28 cellular contexts compared by ENCODE assay signal in the genomic region with DNA sequence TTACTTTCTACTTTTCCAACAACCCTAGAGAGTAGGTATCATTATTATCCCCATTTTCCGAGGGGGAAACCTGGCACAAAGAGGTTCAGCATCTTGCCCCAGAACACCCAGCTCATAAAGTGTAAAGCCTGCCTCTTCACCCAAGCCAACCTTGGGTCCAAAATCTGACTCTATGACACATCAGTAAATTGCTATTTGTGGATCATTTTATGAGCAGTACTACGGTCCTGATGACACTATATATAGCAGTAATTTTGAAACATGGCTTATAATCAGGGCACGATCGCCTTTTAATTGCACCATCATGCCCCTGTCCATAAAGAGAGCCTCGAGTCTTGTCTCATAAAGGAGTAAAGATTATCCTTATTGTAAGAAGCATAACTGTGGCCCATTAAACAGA. TPM values are rescaled to one million over a fixed set of nuclear protein-coding genes. Genes with fewer than 3 reads are reported as not detected.
"Had no signal": no experiment of that assay in that cellular context is flagged by ENCODE, and none has a peak within 500 bp of the region (broad histone marks: within the 10 kb centered on the region; RNA-seq: fewer than 3 reads in every experiment).

No MANE protein-coding gene starts in this region.

- H3K36me3 ChIP-seq: left ventricle myocardium inferior, neutrophil, spleen, stomach, thyroid gland, upper lobe of right lung had no signal

- H3K27ac ChIP-seq: left ventricle myocardium inferior, neutrophil, parathyroid adenoma, spleen, stomach, testis, thyroid gland, upper lobe of right lung had no signal

- H3K9me3 Mint-ChIP-seq: nephron, neural crest cell had no signal

- H3K36me3 Mint-ChIP-seq: naive thymus-derived CD8-positive, alpha-beta T cell; stimulated activated naive B cell treated with anti-CD40 and anti-IgM and Interleukin-4, amounts not matched to agents 10 μg/mL and 1 μg/mL and 100 μg/mL, for 72 hours had no signal

- H3K9me3 ChIP-seq: left ventricle myocardium inferior, neutrophil, spleen, stomach, testis, thyroid gland, upper lobe of right lung had no signal

- H3K27ac Mint-ChIP-seq: naive thymus-derived CD8-positive, alpha-beta T cell; nephron; stimulated activated naive B cell treated with anti-CD40 and anti-IgM and Interleukin-4, amounts not matched to agents 10 μg/mL and 1 μg/mL and 100 μg/mL, for 72 hours had no signal

- DNase-seq: head of caudate nucleus; hippocampal formation; kidney; left ventricle myocardium inferior; midbrain; naive thymus-derived CD8-positive, alpha-beta T cell; occipital lobe; retina; right cardiac atrium; small intestine; spleen; stimulated activated CD4-positive, alpha-beta T cell treated with anti-CD3 and anti-CD28 coated beads, Interleukin-2, amount 100 ng/mL, for 48 hours; stimulated activated CD4-positive, alpha-beta T cell treated with anti-CD3 and anti-CD28 coated beads, Interleukin-4, amount 100 ng/mL, for 4 hours; stimulated activated CD8-positive, alpha-beta memory T cell treated with anti-CD3 and anti-CD28 coated beads, Interleukin-4, amount 100 ng/mL, for 48 hours; stimulated activated naive B cell treated with anti-CD40 and anti-IgM and Interleukin-4, amounts not matched to agents 10 μg/mL and 1 μg/mL and 100 μg/mL, for 72 hours; stimulated activated naive CD8-positive, alpha-beta T cell treated with anti-CD3 and anti-CD28 coated beads, Interleukin-15, Interleukin-2, amounts not matched to agents 100 U/mL and 50 U/mL, for 24 hours; stomach; testis; thyroid gland; trophoblast cell; upper lobe of right lung had no signal

- H3K4me3 ChIP-seq: left ventricle myocardium inferior, lung, spleen, stomach, testis, thyroid gland, upper lobe of right lung had no signal

- H3K4me1 ChIP-seq: parathyroid adenoma, testis, upper lobe of right lung had no signal

- ATAC-seq: naive thymus-derived CD8-positive, alpha-beta T cell; right cardiac atrium; sciatic nerve; stimulated activated naive B cell treated with anti-CD40 and anti-IgM and Interleukin-4, amounts not matched to agents 10 μg/mL and 1 μg/mL and 100 μg/mL, for 72 hours; stimulated activated naive CD8-positive, alpha-beta T cell treated with anti-CD3 and anti-CD28 coated beads, Interleukin-15, Interleukin-2, amounts not matched to agents 100 U/mL and 50 U/mL, for 24 hours; upper lobe of right lung had no signal

- H2AFZ ChIP-seq: parathyroid adenoma had no signal

- H3K9ac ChIP-seq: parathyroid adenoma had no signal

- H3K4me3 Mint-ChIP-seq: naive thymus-derived CD8-positive, alpha-beta T cell; nephron; neural crest cell; stimulated activated naive B cell treated with anti-CD40 and anti-IgM and Interleukin-4, amounts not matched to agents 10 μg/mL and 1 μg/mL and 100 μg/mL, for 72 hours had no signal

- H3K4me1 Mint-ChIP-seq: naive thymus-derived CD8-positive, alpha-beta T cell; neural crest cell; stimulated activated naive B cell treated with anti-CD40 and anti-IgM and Interleukin-4, amounts not matched to agents 10 μg/mL and 1 μg/mL and 100 μg/mL, for 72 hours had no signal

- FAIRE-seq: kidney, small intestine, urothelium cell line had no signal

- H3K27me3 ChIP-seq: neutrophil, spleen, stomach, testis, thyroid gland, upper lobe of right lung had no signal

RNA-seq across cellular contexts. Expression of gene MAGI1, which starts 9.7 kb away (rescaled TPM):
- total RNA-seq: naive thymus-derived CD8-positive, alpha-beta T cell had no signal
- polyA plus RNA-seq: naive thymus-derived CD8-positive, alpha-beta T cell had no signal
